In genomic region chr1:36856126-36856525, GRCh38 we compare ENCODE assay signal across 21 cellular contexts.
A peak's percentile ranks its signal among the peaks of the same experiment; 100 is the strongest.
DNase-seq lines count a peak whose midpoint lies in the region; ATAC-seq and TF ChIP-seq lines count a peak whose summit lies in the region.
"Had no signal": no experiment of that assay in that cellular context is flagged by ENCODE, and none has a peak within 500 bp of the region (broad histone marks: within the 10 kb centered on the region; RNA-seq: fewer than 3 reads in every experiment).

No MANE protein-coding gene starts in this region.

- intact Hi-C loops in OCI-LY7 (cut with micrococcal nuclease; ENCODE audit: unreplicated experiment) (no loop called here), upper lobe of right lung (cut with DNase I) (no loop called here)

- DNase-seq in NCI-H2081 treated with DMSO at 0.1 percent for 48 hours (lab: John Stamatoyannopoulos, UW): peak; percentile 54
- DNase-seq in OCI-LY7 (ENCODE audit: low spot score): peak; percentile 76
- DNase-seq in osteoblast (ENCODE audit: insufficient read length, low spot score, missing footprints): peak; percentile 42
- no peak for DNase-seq in upper lobe of right lung
- no peak for DNase-seq in mesothelial cell of epicardium (ENCODE audit: low spot score in 2 of 2, unreplicated experiment in 2 of 2)
- no peak for DNase-seq in right atrium auricular region (ENCODE audit: low spot score)
- DNase-seq: activated B cell treated with CpG ODN at 0.5 μM for 24 hours; activated gamma-delta T cell; amygdala; Calu3; effector memory CD8-positive, alpha-beta T cell; midbrain; right cardiac atrium; stimulated activated CD4-positive, alpha-beta T cell treated with anti-CD3 and anti-CD28 coated beads, Interleukin-2, amount 100 ng/mL, for 24 hours; T-cell had no signal

- CTCF ChIA-PET in HEK293 (lab: Yijun Ruan, JAX) (interaction anchor here (3.5 kb wide), 1 partner anchor 8 kb away, joined by 25 read pairs; no protein-coding TSS in a partner anchor), OCI-LY7 (lab: Charles Lee; ENCODE audit: unreplicated experiment) (no interaction called here)

- no TSS peak for BruUV-seq in OCI-LY7 (replicated peaks; lab: Mats Ljungman, UMichigan)

- H2AFZ ChIP-seq in OCI-LY7 (ENCODE audit: low read length) (no peak overlapping the region), osteoblast (ENCODE audit: low read length) (no peak overlapping the region)
- H2AFZ ChIP-seq: hepatocyte had no signal

- H3K4me1 Mint-ChIP-seq in mesothelial cell of epicardium: no peaks in the 10 kb centered on the region
- H3K4me1 Mint-ChIP-seq: activated B cell treated with CpG ODN at 0.5 μM for 24 hours, T-cell had no signal

- TF ChIP-seq CTCF in HEK293 (tag by site-specific recombination; IDR thresholded peaks at IDR 0.05) (no peak), OCI-LY7 (conservative IDR thresholded peaks at IDR 0.05; ENCODE audit: low read length) (no peak), osteoblast (IDR thresholded peaks at IDR 0.05; ENCODE audit: extremely low read depth, low read depth, low read length) (no peak), upper lobe of right lung (IDR thresholded peaks at IDR 0.05) (no peak), mesothelial cell of epicardium (IDR thresholded peaks at IDR 0.05; ENCODE audit: unreplicated experiment) (no peak), right atrium auricular region (IDR thresholded peaks at IDR 0.05) (no peak)

- H3K9me3 ChIP-seq in HEK293 (ENCODE audit: control insufficient read depth, insufficient read depth, low read depth, low read length) (no peaks in the 10 kb centered on the region), OCI-LY7 (ENCODE audit: low read length) (no peaks in the 10 kb centered on the region), osteoblast (ENCODE audit: low read depth, low read length) (no peaks in the 10 kb centered on the region), upper lobe of right lung (no peaks in the 10 kb centered on the region), right atrium auricular region (no peaks in the 10 kb centered on the region)
- H3K9me3 ChIP-seq: HAP-1, neutrophil had no signal

- H3K36me3 Mint-ChIP-seq in mesothelial cell of epicardium: no peaks in the 10 kb centered on the region
- H3K36me3 Mint-ChIP-seq: T-cell had no signal

- ATAC-seq in upper lobe of right lung: no peak
- ATAC-seq in GM18517 (IDR thresholded peaks at IDR 0.05; ENCODE audit: unreplicated experiment): no peak
- ATAC-seq: effector memory CD8-positive, alpha-beta T cell; HepG2; right cardiac atrium; T-cell had no signal

- H3K27ac ChIP-seq in HEK293 (ENCODE audit: extremely low read depth, low read depth, low read length) (no peak overlapping the region), OCI-LY7 (ENCODE audit: low read depth, low read length, poor library complexity, severe bottlenecking) (no peak overlapping the region), osteoblast (ENCODE audit: low read depth, low read length) (no peak overlapping the region), upper lobe of right lung (no peak overlapping the region), right atrium auricular region (no peak overlapping the region)
- H3K27ac ChIP-seq: hepatocyte, neutrophil had no signal

- peaks cover 2% of the 10 kb centered on the region for H3K27me3 ChIP-seq in osteoblast (ENCODE audit: insufficient read depth, low read length)
- H3K27me3 ChIP-seq in upper lobe of right lung: peaks cover 14% of the 10 kb centered on the region
- no peaks in the 10 kb centered on the region for H3K27me3 ChIP-seq in right atrium auricular region

- POLR2A ChIA-PET in HEK293 (lab: Yijun Ruan, JAX): no interaction called here
- POLR2A ChIA-PET in OCI-LY7 (lab: Charles Lee): interaction anchor here (1.3 to 2.0 kb wide), 2 partner anchors 8 to 161 kb away, joined by 6 to 8 read pairs; no protein-coding TSS in a partner anchor

- H3K4me3 ChIP-seq in HEK293 (ENCODE audit: low read depth, low read length): no peak overlapping the region
- H3K4me3 ChIP-seq in OCI-LY7 (ENCODE audit: low read depth, low read length, poor library complexity, severe bottlenecking): no peak overlapping the region
- H3K4me3 ChIP-seq in osteoblast (ENCODE audit: insufficient read depth, low read length): no peak overlapping the region
- no peak overlapping the region for H3K4me3 ChIP-seq in upper lobe of right lung
- H3K4me3 ChIP-seq in right atrium auricular region: no peak overlapping the region
- H3K4me3 ChIP-seq: HAP-1, hepatocyte had no signal

- no peaks in the 10 kb centered on the region for H3K9me3 Mint-ChIP-seq in mesothelial cell of epicardium
- H3K9me3 Mint-ChIP-seq: activated B cell treated with CpG ODN at 0.5 μM for 24 hours; effector memory CD8-positive, alpha-beta T cell; T-cell had no signal

- H3K36me3 ChIP-seq in HEK293 (ENCODE audit: control insufficient read depth in 2 of 2, insufficient read depth in 1 of 2, low read length in 2 of 2) (no peaks in the 10 kb centered on the region), OCI-LY7 (ENCODE audit: insufficient read depth, low read length) (0 out of 2 replicates have a peak, but pooled peaks cover 3% of the 10 kb centered on the region), osteoblast (ENCODE audit: insufficient read depth, low read length) (no peaks in the 10 kb centered on the region), upper lobe of right lung (no peaks in the 10 kb centered on the region), right atrium auricular region (no peaks in the 10 kb centered on the region)
- H3K36me3 ChIP-seq: HAP-1, neutrophil had no signal

- H3K27ac Mint-ChIP-seq in mesothelial cell of epicardium: no peak overlapping the region
- H3K27ac Mint-ChIP-seq: activated B cell treated with CpG ODN at 0.5 μM for 24 hours; effector memory CD8-positive, alpha-beta T cell had no signal

- peak overlapping the region; percentile 27 for H3K4me2 ChIP-seq in OCI-LY7 (ENCODE audit: low read length)
- no peak overlapping the region for H3K4me2 ChIP-seq in osteoblast (ENCODE audit: insufficient read depth, low read length)
- H3K4me2 ChIP-seq: hepatocyte had no signal

- no peak overlapping the region for H3K4me3 Mint-ChIP-seq in mesothelial cell of epicardium
- H3K4me3 Mint-ChIP-seq: activated B cell treated with CpG ODN at 0.5 μM for 24 hours; effector memory CD8-positive, alpha-beta T cell; T-cell had no signal

- no peaks in the 10 kb centered on the region for H4K20me1 ChIP-seq in OCI-LY7 (ENCODE audit: insufficient read depth, low read length)
- H4K20me1 ChIP-seq in osteoblast (ENCODE audit: insufficient read depth, low read length): no peaks in the 10 kb centered on the region

- H3K9me2 ChIP-seq in OCI-LY7 (ENCODE audit: insufficient read depth, low read length): no peaks in the 10 kb centered on the region

- peaks cover 48% of the 10 kb centered on the region for H3K27me3 Mint-ChIP-seq in mesothelial cell of epicardium (ENCODE audit: low read depth)

- H3K4me1 ChIP-seq in HEK293 (ENCODE audit: control insufficient read depth, insufficient read depth, low read length) (no peaks in the 10 kb centered on the region), OCI-LY7 (ENCODE audit: insufficient read depth, low read length, poor library complexity, severe bottlenecking) (peaks cover 31% of the 10 kb centered on the region), osteoblast (ENCODE audit: insufficient read depth, low read length) (no peaks in the 10 kb centered on the region), upper lobe of right lung (no peaks in the 10 kb centered on the region), right atrium auricular region (no peaks in the 10 kb centered on the region)
- H3K4me1 ChIP-seq: HAP-1 had no signal

- H3K79me2 ChIP-seq in OCI-LY7 (ENCODE audit: insufficient read depth, low read depth, low read length) (no peaks in the 10 kb centered on the region), osteoblast (ENCODE audit: insufficient read depth, low read length) (no peaks in the 10 kb centered on the region)
- H3K79me2 ChIP-seq: hepatocyte had no signal

TF ChIP-seq in HEK293, 187 proteins besides CTCF, POLR2A, EP300 and RAD21 (continues in another document):
- TF ChIP-seq ZNF133 (tag by site-specific recombination; IDR thresholded peaks at IDR 0.05) (no peak), ZNF501 (tag by site-specific recombination; IDR thresholded peaks at IDR 0.05) (no peak), MZF1 (tag by site-specific recombination; IDR thresholded peaks at IDR 0.05; ENCODE audit: borderline replicate concordance) (no peak), GFI1B (tag by site-specific recombination; IDR thresholded peaks at IDR 0.05) (no peak), ZFHX2 (tag by site-specific recombination; conservative IDR thresholded peaks at IDR 0.05) (peak; percentile 50; the same call in 1 of the 2 replicates), ZIC2 (tag by site-specific recombination; IDR thresholded peaks at IDR 0.05) (peak; percentile 98)
- TF ChIP-seq, protein P1, sequence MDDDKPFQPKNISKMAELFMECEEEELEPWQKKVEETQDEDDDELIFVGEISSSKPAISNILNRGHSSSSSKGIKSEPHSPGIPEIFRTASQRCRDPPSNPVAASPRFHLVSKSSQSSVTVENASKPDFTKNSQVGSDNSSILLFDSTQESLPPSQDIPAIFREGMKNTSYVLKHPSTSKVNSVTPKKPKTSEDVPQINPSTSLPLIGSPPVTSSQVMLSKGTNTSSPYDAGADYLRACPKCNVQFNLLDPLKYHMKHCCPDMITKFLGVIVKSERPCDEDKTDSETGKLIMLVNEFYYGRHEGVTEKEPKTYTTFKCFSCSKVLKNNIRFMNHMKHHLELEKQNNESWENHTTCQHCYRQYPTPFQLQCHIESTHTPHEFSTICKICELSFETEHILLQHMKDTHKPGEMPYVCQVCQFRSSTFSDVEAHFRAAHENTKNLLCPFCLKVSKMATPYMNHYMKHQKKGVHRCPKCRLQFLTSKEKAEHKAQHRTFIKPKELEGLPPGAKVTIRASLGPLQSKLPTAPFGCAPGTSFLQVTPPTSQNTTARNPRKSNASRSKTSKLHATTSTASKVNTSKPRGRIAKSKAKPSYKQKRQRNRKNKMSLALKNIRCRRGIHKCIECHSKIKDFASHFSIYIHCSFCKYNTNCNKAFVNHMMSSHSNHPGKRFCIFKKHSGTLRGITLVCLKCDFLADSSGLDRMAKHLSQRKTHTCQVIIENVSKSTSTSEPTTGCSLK (tag by site-specific recombination; IDR thresholded peaks at IDR 0.05): no peak

Comparison
In these comparisons a context has a peak if more than half of its experiments do, and no peak if none do; other contexts are left out.
1. DNase-seq: peak in NCI-H2081 treated with DMSO at 0.1 percent for 48 hours (single experiment), OCI-LY7 (single experiment) and osteoblast (single experiment); none in upper lobe of right lung (single experiment), mesothelial cell of epicardium (0 of 2) and right atrium auricular region (single experiment).